In the genomic region with DNA sequence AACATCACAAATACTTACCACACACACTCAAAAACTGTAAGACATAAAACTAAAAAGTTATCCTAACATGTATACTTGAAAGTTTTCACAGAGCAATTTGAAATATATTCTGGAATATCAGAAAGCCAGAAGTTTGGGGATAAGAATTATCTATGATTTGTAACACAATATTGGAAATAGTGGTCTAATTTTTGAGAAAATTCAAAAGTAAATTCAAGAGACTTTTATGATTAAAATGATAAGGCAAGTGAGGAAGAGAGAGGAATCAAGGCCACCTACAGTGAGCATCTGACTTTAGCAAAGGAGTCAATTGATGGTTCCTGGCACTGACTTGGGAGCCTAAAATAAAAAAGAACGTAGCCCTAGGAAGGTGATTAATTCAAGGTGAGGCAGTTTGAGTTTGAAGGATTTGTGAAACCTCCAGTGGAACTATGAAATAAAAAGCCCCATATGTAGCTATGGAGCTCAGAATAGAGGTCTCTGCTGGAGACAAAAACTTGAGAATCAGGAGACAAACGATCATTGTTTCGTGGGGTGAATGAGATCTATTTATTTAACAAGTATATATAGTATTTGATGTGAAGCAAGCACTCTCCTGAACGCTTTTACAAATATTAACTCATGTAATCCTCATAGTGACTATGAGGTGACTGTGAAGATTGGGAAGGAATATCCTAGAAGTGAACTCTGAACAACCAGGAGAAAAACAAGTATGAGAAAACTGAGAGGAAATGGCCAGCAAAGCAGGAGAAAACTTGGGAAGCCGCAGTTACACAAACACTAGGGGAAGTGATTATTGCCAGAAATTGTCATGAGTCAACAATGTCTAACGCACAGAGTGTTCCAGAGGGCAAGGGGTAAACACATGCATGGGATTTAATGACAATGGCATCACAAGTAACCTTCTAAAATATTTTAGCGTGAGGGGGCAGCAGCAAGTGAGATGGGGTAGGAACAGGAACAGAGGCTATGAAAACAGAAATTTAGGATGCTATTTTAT, we compare ENCODE assay signal across 1 cellular context.
TF ChIP-seq lines count a peak whose summit lies in the region.

No MANE protein-coding gene starts in this region.

TF ChIP-seq in HepG2, 621 proteins besides CTCF, POLR2A, EP300 and RAD21 (continued from another document and continues in another):
- TF ChIP-seq, protein P1, sequence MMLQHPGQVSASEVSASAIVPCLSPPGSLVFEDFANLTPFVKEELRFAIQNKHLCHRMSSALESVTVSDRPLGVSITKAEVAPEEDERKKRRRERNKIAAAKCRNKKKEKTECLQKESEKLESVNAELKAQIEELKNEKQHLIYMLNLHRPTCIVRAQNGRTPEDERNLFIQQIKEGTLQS (CRISPR knock-in tag; IDR thresholded peaks at IDR 0.05): peak; percentile 59; the same call in 1 of the 2 replicates
- TF ChIP-seq U2AF1 (optimal IDR thresholded peaks at IDR 0.05; ENCODE audit: low read depth, low read length): no peak
- TF ChIP-seq ZNF235 (CRISPR knock-in tag; IDR thresholded peaks at IDR 0.05; ENCODE audit: borderline replicate concordance): no peak
- peak; percentile 67; the same call in 1 of the 2 replicates for TF ChIP-seq PRDM10 (CRISPR knock-in tag; IDR thresholded peaks at IDR 0.05; ENCODE audit: low read depth)
- peak; percentile 60 for TF ChIP-seq ZNF644 (CRISPR knock-in tag; IDR thresholded peaks at IDR 0.05; ENCODE audit: low read depth)
- no peak for TF ChIP-seq ZNF572 (CRISPR knock-in tag; IDR thresholded peaks at IDR 0.05)
- TF ChIP-seq, protein P2, sequence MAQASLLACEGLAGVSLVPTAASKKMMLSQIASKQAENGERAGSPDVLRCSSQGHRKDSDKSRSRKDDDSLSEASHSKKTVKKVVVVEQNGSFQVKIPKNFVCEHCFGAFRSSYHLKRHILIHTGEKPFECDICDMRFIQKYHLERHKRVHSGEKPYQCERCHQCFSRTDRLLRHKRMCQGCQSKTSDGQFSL (CRISPR knock-in tag; IDR thresholded peaks at IDR 0.05): 0 out of 2 replicates have a peak, but pooled peaks have one; percentile 43
- 0 out of 2 replicates have a peak, but pooled peaks have one; percentile 64 for TF ChIP-seq HDAC6 (IDR thresholded peaks at IDR 0.05; ENCODE audit: low read depth, low read length)
- no peak for TF ChIP-seq ZNF839 (CRISPR knock-in tag; IDR thresholded peaks at IDR 0.05; ENCODE audit: borderline replicate concordance)
- no peak for TF ChIP-seq MLLT10 (CRISPR knock-in tag; IDR thresholded peaks at IDR 0.05)
- TF ChIP-seq ZFP41 (CRISPR knock-in tag; IDR thresholded peaks at IDR 0.05; ENCODE audit: borderline replicate concordance): no peak
- TF ChIP-seq TOPORS (CRISPR knock-in tag; IDR thresholded peaks at IDR 0.05): no peak; the same call in 1 of the 2 replicates
- no peak for TF ChIP-seq MATR3 (CRISPR knock-in tag; IDR thresholded peaks at IDR 0.05)
- no peak for TF ChIP-seq E2F2 (CRISPR knock-in tag; IDR thresholded peaks at IDR 0.05; ENCODE audit: borderline replicate concordance)
- no peak for TF ChIP-seq ARHGAP35 (CRISPR knock-in tag; IDR thresholded peaks at IDR 0.05; ENCODE audit: borderline replicate concordance)
- TF ChIP-seq MTF1 (CRISPR knock-in tag; IDR thresholded peaks at IDR 0.05): peak; percentile 66; the same call in 1 of the 2 replicates
- TF ChIP-seq PCBP1 (IDR thresholded peaks at IDR 0.05; ENCODE audit: borderline replicate concordance, low read depth, low read length): no peak
- 0 out of 2 replicates have a peak, but pooled peaks have one; percentile 35 for TF ChIP-seq AKAP8 (CRISPR knock-in tag; IDR thresholded peaks at IDR 0.05)
- TF ChIP-seq ZNF101 (CRISPR knock-in tag; IDR thresholded peaks at IDR 0.05; ENCODE audit: borderline replicate concordance, low read depth): no peak; the same call in 1 of the 2 replicates
- no peak for TF ChIP-seq SIN3B (IDR thresholded peaks at IDR 0.05; ENCODE audit: low read length)
- TF ChIP-seq LBX2 (CRISPR knock-in tag; IDR thresholded peaks at IDR 0.05; ENCODE audit: borderline replicate concordance): no peak
- TF ChIP-seq ZNF749 (CRISPR knock-in tag; IDR thresholded peaks at IDR 0.05; ENCODE audit: borderline replicate concordance): peak; percentile 72
- TF ChIP-seq, protein P3, sequence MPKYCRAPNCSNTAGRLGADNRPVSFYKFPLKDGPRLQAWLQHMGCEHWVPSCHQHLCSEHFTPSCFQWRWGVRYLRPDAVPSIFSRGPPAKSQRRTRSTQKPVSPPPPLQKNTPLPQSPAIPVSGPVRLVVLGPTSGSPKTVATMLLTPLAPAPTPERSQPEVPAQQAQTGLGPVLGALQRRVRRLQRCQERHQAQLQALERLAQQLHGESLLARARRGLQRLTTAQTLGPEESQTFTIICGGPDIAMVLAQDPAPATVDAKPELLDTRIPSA (CRISPR knock-in tag; IDR thresholded peaks at IDR 0.05; ENCODE audit: borderline replicate concordance): no peak; the same call in 1 of the 2 replicates
- TF ChIP-seq PCBP2 (optimal IDR thresholded peaks at IDR 0.05; ENCODE audit: low read depth, low read length, poor library complexity, severe bottlenecking): no peak
- peak; percentile 77 for TF ChIP-seq THAP11 (CRISPR knock-in tag; IDR thresholded peaks at IDR 0.05)
- TF ChIP-seq PRMT3 (CRISPR knock-in tag; IDR thresholded peaks at IDR 0.05; ENCODE audit: borderline replicate concordance, low read depth): no peak
- TF ChIP-seq ZBTB2 (CRISPR knock-in tag; IDR thresholded peaks at IDR 0.05; ENCODE audit: low read depth): no peak
- no peak for TF ChIP-seq MYC (CRISPR knock-in tag; IDR thresholded peaks at IDR 0.05; ENCODE audit: borderline replicate concordance)
- TF ChIP-seq RORA (CRISPR knock-in tag; IDR thresholded peaks at IDR 0.05): peak; percentile 97
- peak; percentile 71; the same call in 1 of the 2 replicates for TF ChIP-seq HMGXB3 (CRISPR knock-in tag; IDR thresholded peaks at IDR 0.05; ENCODE audit: borderline replicate concordance)
- 0 out of 2 replicates have a peak, but pooled peaks have one; percentile 58 for TF ChIP-seq ZBTB10 (CRISPR knock-in tag; IDR thresholded peaks at IDR 0.05; ENCODE audit: borderline replicate concordance)
- TF ChIP-seq KLF6 (CRISPR knock-in tag; IDR thresholded peaks at IDR 0.05): peak; percentile 93
- no peak; the same call in 1 of the 2 replicates for TF ChIP-seq ZNF557 (CRISPR knock-in tag; IDR thresholded peaks at IDR 0.05)
- 0 out of 2 replicates have a peak, but pooled peaks have one; percentile 31 for TF ChIP-seq PHF8 (CRISPR knock-in tag; IDR thresholded peaks at IDR 0.05)
- TF ChIP-seq ZBTB44 (CRISPR knock-in tag; IDR thresholded peaks at IDR 0.05): no peak
- TF ChIP-seq ZNF296 (CRISPR knock-in tag; conservative IDR thresholded peaks at IDR 0.05): no peak
- 0 out of 2 replicates have a peak, but pooled peaks have one; percentile 48 for TF ChIP-seq ZKSCAN5 (CRISPR knock-in tag; IDR thresholded peaks at IDR 0.05)
- no peak for TF ChIP-seq ZNF337 (CRISPR knock-in tag; IDR thresholded peaks at IDR 0.05; ENCODE audit: borderline replicate concordance, low read depth)
